Comparison of ENCODE assay signal across 35 cellular contexts in the genomic region with DNA sequence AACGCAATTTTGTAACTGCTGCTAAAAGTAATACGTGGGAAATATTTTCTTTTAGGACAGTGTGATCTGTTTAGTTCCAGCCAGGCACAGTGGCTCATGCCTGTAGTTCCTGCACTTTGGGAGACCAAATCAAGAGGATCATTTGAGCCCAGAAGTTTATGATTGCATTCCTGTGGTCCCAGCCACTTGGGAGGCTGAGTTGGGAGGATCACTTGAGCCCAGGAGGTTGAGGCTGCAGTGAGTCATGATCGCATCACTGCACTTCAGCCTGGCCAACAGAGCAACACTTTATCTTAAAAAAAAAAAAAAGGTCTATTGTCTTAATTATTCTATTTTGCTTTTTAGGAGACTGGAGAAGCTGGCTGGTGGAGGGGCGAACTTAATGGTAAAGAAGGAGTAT.
"Had no signal": no experiment of that assay in that cellular context is flagged by ENCODE, and none has a peak within 500 bp of the region (broad histone marks: within the 10 kb centered on the region; RNA-seq: fewer than 3 reads in every experiment).

No MANE protein-coding gene starts in this region.

- ATAC-seq: activated T-helper 17 cell treated with anti-CD3 and anti-CD28 coated beads, Interleukin-2, amount 50 U/mL, for 72 hours; Panc1; Right ventricle myocardium inferior; SK-N-SH treated with all-trans-retinoic acid at 6 μM for 48 hours; T-cell had no signal

- DNase-seq: activated B cell treated with CpG ODN at 0.5 μM for 24 hours; activated CD4-positive, alpha-beta memory T cell treated with anti-CD3 and anti-CD28 coated beads for 36 hours; activated CD4-positive, alpha-beta T cell treated with anti-CD3 and anti-CD28 coated beads for 4 hours; activated CD4-positive, alpha-beta T cell treated with anti-CD3 and anti-CD28 coated beads, Interleukin-2, amount 50 U/mL, for 1 hour; activated CD4-positive, CD25-positive, alpha-beta regulatory T cell treated with anti-CD3 and anti-CD28 coated beads, Interleukin-2, amount 50 U/mL, for 72 hours; activated CD8-positive, alpha-beta memory T cell treated with anti-CD3 and anti-CD28 coated beads, Interleukin-2, amount 50 U/mL, for 4 hours; activated effector memory CD4-positive, alpha-beta T cell treated with anti-CD3 and anti-CD28 coated beads, Interleukin-2, amount 50 U/mL, for 16 hours; activated naive CD4-positive, alpha-beta T cell; activated naive CD4-positive, alpha-beta T cell treated with anti-CD3 and anti-CD28 coated beads, Interleukin-2, amount 50 U/mL, for 16 hours; activated naive CD8-positive, alpha-beta T cell treated with anti-CD3 and anti-CD28 coated beads for 36 hours; activated T-cell treated with anti-CD3 and anti-CD28 coated beads for 4 hours; activated T-cell treated with anti-CD3 and anti-CD28 coated beads, Interleukin-2, amount 50 U/mL, for 48 hours; amniotic stem cell; aorta; brain microvascular endothelial cell; central memory CD4-positive, alpha-beta T cell; NCI-H1105; NCI-H1417 treated with DMSO at 0.1 percent for 48 hours; NCI-H1694; NCI-H1930; NCI-H2081 treated with DMSO at 0.1 percent for 48 hours; NCI-H226; NCI-H446 treated with DMSO at 0.1 percent for 48 hours; NCI-H524; NCI-H69; SIG-M5; T-cell; T-helper 2 cell; T-helper 9 cell had no signal

- H3K27me3 ChIP-seq: brain microvascular endothelial cell had no signal

- H3K27ac ChIP-seq: brain microvascular endothelial cell, RWPE1, VCaP had no signal
